ENCODE assay signal across 12 cellular contexts in genomic region chr2:109134741-109135571, GRCh38. TPM values are rescaled to one million over a fixed set of nuclear protein-coding genes. Genes with fewer than 3 reads are reported as not detected.
A peak's percentile ranks its signal among the peaks of the same experiment; 100 is the strongest.
DNase-seq lines count a peak whose midpoint lies in the region; ATAC-seq and TF ChIP-seq lines count a peak whose summit lies in the region.
"Had no signal": no experiment of that assay in that cellular context is flagged by ENCODE, and none has a peak within 500 bp of the region (broad histone marks: within the 10 kb centered on the region; RNA-seq: fewer than 3 reads in every experiment).

No MANE protein-coding gene starts in this region.

- H3K27me3 Mint-ChIP-seq in nephron progenitor cell (ENCODE audit: low read depth, poor library complexity) = peaks cover 20% of the 10 kb centered on the region

- TF ChIP-seq CTCF in nephron progenitor cell (IDR thresholded peaks at IDR 0.05) = no peak
- no peak for TF ChIP-seq CTCF in esophagus squamous epithelium (IDR thresholded peaks at IDR 0.05)

- peak overlapping the region in 2 of 4 donors; percentile 8 to 53 for H3K27ac ChIP-seq in esophagus squamous epithelium

- H3K27ac Mint-ChIP-seq in nephron progenitor cell = peak overlapping the region; percentile 18
- H3K27ac Mint-ChIP-seq: activated CD8-positive, alpha-beta memory T cell treated with anti-CD3 and anti-CD28 coated beads, Interleukin-2, amount 10 ng/mL, durations not matched to agents 7 days and 5 days; T-helper 1 cell treated with Interleukin-12 subunit alpha and Interleukin-12 subunit beta and Interleukin-4 antibody, amounts not matched to agents 30 μg/mL and 1 μg/mL, for 36 hours had no signal

- no peaks in the 10 kb centered on the region for H3K9me3 Mint-ChIP-seq in nephron progenitor cell
- H3K9me3 Mint-ChIP-seq: endodermal cell; T-helper 1 cell treated with Interleukin-12 subunit alpha and Interleukin-12 subunit beta and Interleukin-4 antibody, amounts not matched to agents 30 μg/mL and 1 μg/mL, for 36 hours had no signal

- H3K36me3 ChIP-seq in esophagus squamous epithelium = no peaks in the 10 kb centered on the region

- H3K4me3 ChIP-seq in Jurkat, Clone E6-1 (ENCODE audit: low read length) = no peak overlapping the region
- peak overlapping the region in 1 of 4 donors; percentile 23 for H3K4me3 ChIP-seq in esophagus squamous epithelium

- peaks cover 0 to 8% (median 0%) of the 10 kb centered on the region in 4 donors for H3K27me3 ChIP-seq in esophagus squamous epithelium

- no peak overlapping the region for H3K4me3 Mint-ChIP-seq in nephron progenitor cell
- H3K4me3 Mint-ChIP-seq: activated CD8-positive, alpha-beta memory T cell treated with anti-CD3 and anti-CD28 coated beads, Interleukin-2, amount 10 ng/mL, durations not matched to agents 7 days and 5 days; endodermal cell; T-helper 1 cell treated with Interleukin-12 subunit alpha and Interleukin-12 subunit beta and Interleukin-4 antibody, amounts not matched to agents 30 μg/mL and 1 μg/mL, for 36 hours had no signal

- H3K9me3 ChIP-seq in esophagus squamous epithelium = no peaks in the 10 kb centered on the region

- no peaks in the 10 kb centered on the region for H3K36me3 Mint-ChIP-seq in nephron progenitor cell (ENCODE audit: low read depth)

- 65 to 80% methylated on average over 7 to 15 of the region's 15 CpGs for WGBS in esophagus squamous epithelium, 2 donors

- H3K4me1 ChIP-seq in esophagus squamous epithelium = peaks cover 5 to 39% (median 12%) of the 10 kb centered on the region in 3 donors

- TF ChIP-seq POLR2A in GM18505 (IDR thresholded peaks at IDR 0.05; ENCODE audit: borderline replicate concordance, extremely low read depth, insufficient read depth, insufficient read length) = no peak
- TF ChIP-seq POLR2A in esophagus squamous epithelium (IDR thresholded peaks at IDR 0.05) = no peak
- no peak for TF ChIP-seq POLR2A in erythroblast (IDR thresholded peaks at IDR 0.05; ENCODE audit: low read length)

- peak; percentile 73 for DNase-seq in Jurkat, Clone E6-1 (ENCODE audit: low read depth, low spot score)
- DNase-seq in nephron progenitor cell (no peak), esophagus squamous epithelium (lab: John Stamatoyannopoulos, UW) (no peak), GOT3 (lab: John Stamatoyannopoulos, UW) (no peak), erythroblast (lab: John Stamatoyannopoulos, UW) (no peak)
- DNase-seq: activated CD8-positive, alpha-beta memory T cell treated with anti-CD3 and anti-CD28 coated beads, Interleukin-2, amount 10 ng/mL, durations not matched to agents 7 days and 5 days; endodermal cell; NCI-H1436 had no signal

- peak; percentile 54 for ATAC-seq in GM18505 (IDR thresholded peaks at IDR 0.05; ENCODE audit: unreplicated experiment)
- peak; percentile 68 for ATAC-seq in GM21576 (IDR thresholded peaks at IDR 0.05; ENCODE audit: unreplicated experiment)
- no peak for ATAC-seq in HG03108 (IDR thresholded peaks at IDR 0.05; ENCODE audit: unreplicated experiment)
- ATAC-seq: activated CD8-positive, alpha-beta memory T cell treated with anti-CD3 and anti-CD28 coated beads, Interleukin-2, amount 10 ng/mL, durations not matched to agents 7 days and 5 days had no signal

- intact Hi-C loops in esophagus squamous epithelium (cut with DNase I) = no loop called here

- peaks cover 71% of the 10 kb centered on the region for H3K4me1 Mint-ChIP-seq in nephron progenitor cell

RNA-seq across cellular contexts. Expression of gene SH3RF3, which starts 6.0 kb away (rescaled TPM):
- polyA plus RNA-seq in Jurkat, Clone E6-1 (2012; ENCODE audit: insufficient read depth, insufficient read length) = 1.2 TPM
- total RNA-seq in esophagus squamous epithelium = 1 to 10 TPM; 2.4 to 5.5 (median 2.9) TPM
